ENCODE assay signal across 1 cellular context in the genomic region with DNA sequence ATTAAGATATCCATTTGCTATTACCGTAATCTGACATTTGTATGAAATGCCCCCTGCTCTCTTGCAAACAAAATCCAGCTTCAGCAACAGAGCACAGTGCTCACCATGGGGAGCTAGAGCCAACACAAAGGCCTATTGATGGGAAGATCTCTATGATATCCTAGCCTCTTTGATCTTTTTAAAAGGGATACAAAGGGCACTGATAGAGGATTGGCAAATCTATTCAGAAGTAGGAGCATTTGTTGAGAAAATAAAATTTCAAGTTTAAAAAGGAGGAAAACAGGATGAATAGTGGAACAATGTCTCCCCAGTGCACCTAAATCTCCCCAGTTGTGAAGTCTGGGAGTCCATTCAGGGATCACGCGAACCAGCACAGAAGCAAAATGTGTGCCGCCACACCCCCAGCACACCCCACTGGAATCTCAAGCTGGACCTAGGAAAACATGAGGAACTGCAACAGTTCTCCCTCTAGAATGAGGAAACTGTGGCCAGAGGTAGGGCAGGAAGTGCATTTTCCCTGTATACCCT.
TF ChIP-seq lines count a peak whose summit lies in the region.

No MANE protein-coding gene starts in this region.

TF ChIP-seq in HepG2, 621 proteins besides CTCF, POLR2A, EP300 and RAD21 (continued from another document and continues in another):
- TF ChIP-seq SOX5 (CRISPR knock-in tag; IDR thresholded peaks at IDR 0.05; ENCODE audit: borderline replicate concordance) (peak; percentile 87; the same call in 1 of the 2 replicates), ZNF660 (CRISPR knock-in tag; IDR thresholded peaks at IDR 0.05; ENCODE audit: borderline replicate concordance, low read depth) (no peak), NRL (CRISPR knock-in tag; IDR thresholded peaks at IDR 0.05; ENCODE audit: borderline replicate concordance) (no peak), MZF1 (CRISPR knock-in tag; IDR thresholded peaks at IDR 0.05; ENCODE audit: borderline replicate concordance) (no peak), GTF2F1 (IDR thresholded peaks at IDR 0.05; ENCODE audit: low read length) (no peak), PPARG (CRISPR knock-in tag; conservative IDR thresholded peaks at IDR 0.05) (peak; percentile 80), SCMH1 (CRISPR knock-in tag; IDR thresholded peaks at IDR 0.05; ENCODE audit: borderline replicate concordance) (no peak), ZNF501 (CRISPR knock-in tag; IDR thresholded peaks at IDR 0.05) (peak; percentile 30; the same call in 1 of the 2 replicates), ZNF326 (CRISPR knock-in tag; IDR thresholded peaks at IDR 0.05; ENCODE audit: borderline replicate concordance) (no peak), ZNF850 (CRISPR knock-in tag; conservative IDR thresholded peaks at IDR 0.05) (no peak), TEAD3 (CRISPR knock-in tag; optimal IDR thresholded peaks at IDR 0.05; ENCODE audit: borderline replicate concordance) (peak; percentile 74), MYC (CRISPR knock-in tag; IDR thresholded peaks at IDR 0.05; ENCODE audit: borderline replicate concordance) (peak; percentile 59; the same call in 1 of the 2 replicates), SALL1 (CRISPR knock-in tag; IDR thresholded peaks at IDR 0.05) (peak; percentile 70), ZNF441 (CRISPR knock-in tag; IDR thresholded peaks at IDR 0.05; ENCODE audit: borderline replicate concordance) (no peak), ZNF12 (CRISPR knock-in tag; IDR thresholded peaks at IDR 0.05) (no peak), ZNF230 (CRISPR knock-in tag; IDR thresholded peaks at IDR 0.05) (no peak), CBX5 (CRISPR knock-in tag; IDR thresholded peaks at IDR 0.05; ENCODE audit: borderline replicate concordance) (no peak), SP2 (CRISPR knock-in tag; IDR thresholded peaks at IDR 0.05) (no peak), ZNF3 (CRISPR knock-in tag; IDR thresholded peaks at IDR 0.05) (no peak), SNAPC2 (CRISPR knock-in tag; IDR thresholded peaks at IDR 0.05) (0 out of 2 replicates have a peak, but pooled peaks have one; percentile 53), RCOR2 (CRISPR knock-in tag; IDR thresholded peaks at IDR 0.05) (peak; percentile 19; the same call in 1 of the 2 replicates), ZNF792 (CRISPR knock-in tag; IDR thresholded peaks at IDR 0.05) (no peak), FOXJ3 (CRISPR knock-in tag; IDR thresholded peaks at IDR 0.05; ENCODE audit: borderline replicate concordance) (peak; percentile 44; the same call in 1 of the 2 replicates), ZNF546 (CRISPR knock-in tag; conservative IDR thresholded peaks at IDR 0.05) (no peak), PITX1 (CRISPR knock-in tag; IDR thresholded peaks at IDR 0.05) (peak; percentile 45; the same call in 1 of the 2 replicates), TAF15 (IDR thresholded peaks at IDR 0.05; ENCODE audit: low read depth, low read length, poor library complexity, severe bottlenecking) (no peak), ZFP82 (CRISPR knock-in tag; IDR thresholded peaks at IDR 0.05; ENCODE audit: borderline replicate concordance) (no peak), GFI1 (CRISPR knock-in tag; IDR thresholded peaks at IDR 0.05; ENCODE audit: borderline replicate concordance) (peak; percentile 70), THAP11 (CRISPR knock-in tag; IDR thresholded peaks at IDR 0.05) (no peak), NFRKB (IDR thresholded peaks at IDR 0.05) (no peak), ZNF235 (CRISPR knock-in tag; IDR thresholded peaks at IDR 0.05; ENCODE audit: borderline replicate concordance) (no peak), ZBTB38 (CRISPR knock-in tag; IDR thresholded peaks at IDR 0.05) (no peak), REPIN1 (CRISPR knock-in tag; IDR thresholded peaks at IDR 0.05; ENCODE audit: borderline replicate concordance, low read depth) (peak; percentile 43; the same call in 1 of the 2 replicates), CEBPB (IDR thresholded peaks at IDR 0.05; ENCODE audit: borderline replicate concordance, low read depth, low read length) (peak; percentile 45; the same call in 1 of the 2 replicates), ATF7-NPFF (CRISPR knock-in tag; IDR thresholded peaks at IDR 0.05; ENCODE audit: low read depth) (no peak), RXRB (CRISPR knock-in tag; IDR thresholded peaks at IDR 0.05; ENCODE audit: borderline replicate concordance) (peak; percentile 35; the same call in 1 of the 2 replicates)
- TF ChIP-seq, protein P1, sequence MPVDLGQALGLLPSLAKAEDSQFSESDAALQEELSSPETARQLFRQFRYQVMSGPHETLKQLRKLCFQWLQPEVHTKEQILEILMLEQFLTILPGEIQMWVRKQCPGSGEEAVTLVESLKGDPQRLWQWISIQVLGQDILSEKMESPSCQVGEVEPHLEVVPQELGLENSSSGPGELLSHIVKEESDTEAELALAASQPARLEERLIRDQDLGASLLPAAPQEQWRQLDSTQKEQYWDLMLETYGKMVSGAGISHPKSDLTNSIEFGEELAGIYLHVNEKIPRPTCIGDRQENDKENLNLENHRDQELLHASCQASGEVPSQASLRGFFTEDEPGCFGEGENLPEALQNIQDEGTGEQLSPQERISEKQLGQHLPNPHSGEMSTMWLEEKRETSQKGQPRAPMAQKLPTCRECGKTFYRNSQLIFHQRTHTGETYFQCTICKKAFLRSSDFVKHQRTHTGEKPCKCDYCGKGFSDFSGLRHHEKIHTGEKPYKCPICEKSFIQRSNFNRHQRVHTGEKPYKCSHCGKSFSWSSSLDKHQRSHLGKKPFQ (CRISPR knock-in tag; IDR thresholded peaks at IDR 0.05; ENCODE audit: insufficient replicate concordance) = no peak
- TF ChIP-seq, protein P2, sequence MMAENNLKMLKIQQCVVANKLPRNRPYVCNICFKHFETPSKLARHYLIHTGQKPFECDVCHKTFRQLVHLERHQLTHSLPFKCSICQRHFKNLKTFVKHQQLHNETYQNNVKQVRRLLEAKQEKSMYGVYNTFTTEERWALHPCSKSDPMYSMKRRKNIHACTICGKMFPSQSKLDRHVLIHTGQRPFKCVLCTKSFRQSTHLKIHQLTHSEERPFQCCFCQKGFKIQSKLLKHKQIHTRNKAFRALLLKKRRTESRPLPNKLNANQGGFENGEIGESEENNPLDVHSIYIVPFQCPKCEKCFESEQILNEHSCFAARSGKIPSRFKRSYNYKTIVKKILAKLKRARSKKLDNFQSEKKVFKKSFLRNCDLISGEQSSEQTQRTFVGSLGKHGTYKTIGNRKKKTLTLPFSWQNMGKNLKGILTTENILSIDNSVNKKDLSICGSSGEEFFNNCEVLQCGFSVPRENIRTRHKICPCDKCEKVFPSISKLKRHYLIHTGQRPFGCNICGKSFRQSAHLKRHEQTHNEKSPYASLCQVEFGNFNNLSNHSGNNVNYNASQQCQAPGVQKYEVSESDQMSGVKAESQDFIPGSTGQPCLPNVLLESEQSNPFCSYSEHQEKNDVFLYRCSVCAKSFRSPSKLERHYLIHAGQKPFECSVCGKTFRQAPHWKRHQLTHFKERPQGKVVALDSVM (CRISPR knock-in tag; IDR thresholded peaks at IDR 0.05) = no peak
- TF ChIP-seq, protein P3, sequence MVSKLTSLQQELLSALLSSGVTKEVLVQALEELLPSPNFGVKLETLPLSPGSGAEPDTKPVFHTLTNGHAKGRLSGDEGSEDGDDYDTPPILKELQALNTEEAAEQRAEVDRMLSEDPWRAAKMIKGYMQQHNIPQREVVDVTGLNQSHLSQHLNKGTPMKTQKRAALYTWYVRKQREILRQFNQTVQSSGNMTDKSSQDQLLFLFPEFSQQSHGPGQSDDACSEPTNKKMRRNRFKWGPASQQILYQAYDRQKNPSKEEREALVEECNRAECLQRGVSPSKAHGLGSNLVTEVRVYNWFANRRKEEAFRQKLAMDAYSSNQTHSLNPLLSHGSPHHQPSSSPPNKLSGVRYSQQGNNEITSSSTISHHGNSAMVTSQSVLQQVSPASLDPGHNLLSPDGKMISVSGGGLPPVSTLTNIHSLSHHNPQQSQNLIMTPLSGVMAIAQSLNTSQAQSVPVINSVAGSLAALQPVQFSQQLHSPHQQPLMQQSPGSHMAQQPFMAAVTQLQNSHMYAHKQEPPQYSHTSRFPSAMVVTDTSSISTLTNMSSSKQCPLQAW (CRISPR knock-in tag; IDR thresholded peaks at IDR 0.05) = peak; percentile 58; the same call in 1 of the 2 replicates
- TF ChIP-seq, protein P4, sequence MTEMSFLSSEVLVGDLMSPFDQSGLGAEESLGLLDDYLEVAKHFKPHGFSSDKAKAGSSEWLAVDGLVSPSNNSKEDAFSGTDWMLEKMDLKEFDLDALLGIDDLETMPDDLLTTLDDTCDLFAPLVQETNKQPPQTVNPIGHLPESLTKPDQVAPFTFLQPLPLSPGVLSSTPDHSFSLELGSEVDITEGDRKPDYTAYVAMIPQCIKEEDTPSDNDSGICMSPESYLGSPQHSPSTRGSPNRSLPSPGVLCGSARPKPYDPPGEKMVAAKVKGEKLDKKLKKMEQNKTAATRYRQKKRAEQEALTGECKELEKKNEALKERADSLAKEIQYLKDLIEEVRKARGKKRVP (CRISPR knock-in tag; IDR thresholded peaks at IDR 0.05) = no peak
- TF ChIP-seq, protein P5, sequence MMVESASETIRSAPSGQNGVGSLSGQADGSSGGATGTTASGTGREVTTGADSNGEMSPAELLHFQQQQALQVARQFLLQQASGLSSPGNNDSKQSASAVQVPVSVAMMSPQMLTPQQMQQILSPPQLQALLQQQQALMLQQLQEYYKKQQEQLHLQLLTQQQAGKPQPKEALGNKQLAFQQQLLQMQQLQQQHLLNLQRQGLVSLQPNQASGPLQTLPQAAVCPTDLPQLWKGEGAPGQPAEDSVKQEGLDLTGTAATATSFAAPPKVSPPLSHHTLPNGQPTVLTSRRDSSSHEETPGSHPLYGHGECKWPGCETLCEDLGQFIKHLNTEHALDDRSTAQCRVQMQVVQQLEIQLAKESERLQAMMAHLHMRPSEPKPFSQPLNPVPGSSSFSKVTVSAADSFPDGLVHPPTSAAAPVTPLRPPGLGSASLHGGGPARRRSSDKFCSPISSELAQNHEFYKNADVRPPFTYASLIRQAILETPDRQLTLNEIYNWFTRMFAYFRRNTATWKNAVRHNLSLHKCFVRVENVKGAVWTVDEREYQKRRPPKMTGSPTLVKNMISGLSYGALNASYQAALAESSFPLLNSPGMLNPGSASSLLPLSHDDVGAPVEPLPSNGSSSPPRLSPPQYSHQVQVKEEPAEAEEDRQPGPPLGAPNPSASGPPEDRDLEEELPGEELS (CRISPR knock-in tag; IDR thresholded peaks at IDR 0.05) = peak; percentile 65; the same call in 1 of the 2 replicates
- TF ChIP-seq, protein P6, sequence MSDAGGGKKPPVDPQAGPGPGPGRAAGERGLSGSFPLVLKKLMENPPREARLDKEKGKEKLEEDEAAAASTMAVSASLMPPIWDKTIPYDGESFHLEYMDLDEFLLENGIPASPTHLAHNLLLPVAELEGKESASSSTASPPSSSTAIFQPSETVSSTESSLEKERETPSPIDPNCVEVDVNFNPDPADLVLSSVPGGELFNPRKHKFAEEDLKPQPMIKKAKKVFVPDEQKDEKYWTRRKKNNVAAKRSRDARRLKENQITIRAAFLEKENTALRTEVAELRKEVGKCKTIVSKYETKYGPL (CRISPR knock-in tag; IDR thresholded peaks at IDR 0.05) = no peak
- TF ChIP-seq, protein P7, sequence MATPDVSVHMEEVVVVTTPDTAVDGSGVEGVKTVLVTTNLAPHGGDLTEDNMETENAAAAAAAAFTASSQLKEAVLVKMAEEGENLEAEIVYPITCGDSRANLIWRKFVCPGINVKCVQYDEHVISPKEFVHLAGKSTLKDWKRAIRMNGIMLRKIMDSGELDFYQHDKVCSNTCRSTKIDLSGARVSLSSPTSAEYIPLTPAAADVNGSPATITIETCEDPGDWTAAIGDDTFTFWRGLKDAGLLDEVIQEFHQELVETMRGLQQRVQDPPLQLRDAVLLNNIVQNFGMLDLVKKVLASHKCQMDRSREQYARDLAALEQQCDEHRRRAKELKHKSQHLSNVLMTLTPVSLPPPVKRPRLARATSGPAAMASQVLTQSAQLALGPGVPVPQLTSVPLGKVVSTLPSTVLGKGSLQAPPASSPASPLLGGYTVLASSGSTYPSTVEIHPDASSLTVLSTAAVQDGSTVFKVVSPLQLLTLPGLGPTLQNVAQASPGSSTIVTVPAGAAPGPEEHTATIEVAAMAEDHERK (CRISPR knock-in tag; IDR thresholded peaks at IDR 0.05; ENCODE audit: low read depth) = no peak
- TF ChIP-seq, protein P8, sequence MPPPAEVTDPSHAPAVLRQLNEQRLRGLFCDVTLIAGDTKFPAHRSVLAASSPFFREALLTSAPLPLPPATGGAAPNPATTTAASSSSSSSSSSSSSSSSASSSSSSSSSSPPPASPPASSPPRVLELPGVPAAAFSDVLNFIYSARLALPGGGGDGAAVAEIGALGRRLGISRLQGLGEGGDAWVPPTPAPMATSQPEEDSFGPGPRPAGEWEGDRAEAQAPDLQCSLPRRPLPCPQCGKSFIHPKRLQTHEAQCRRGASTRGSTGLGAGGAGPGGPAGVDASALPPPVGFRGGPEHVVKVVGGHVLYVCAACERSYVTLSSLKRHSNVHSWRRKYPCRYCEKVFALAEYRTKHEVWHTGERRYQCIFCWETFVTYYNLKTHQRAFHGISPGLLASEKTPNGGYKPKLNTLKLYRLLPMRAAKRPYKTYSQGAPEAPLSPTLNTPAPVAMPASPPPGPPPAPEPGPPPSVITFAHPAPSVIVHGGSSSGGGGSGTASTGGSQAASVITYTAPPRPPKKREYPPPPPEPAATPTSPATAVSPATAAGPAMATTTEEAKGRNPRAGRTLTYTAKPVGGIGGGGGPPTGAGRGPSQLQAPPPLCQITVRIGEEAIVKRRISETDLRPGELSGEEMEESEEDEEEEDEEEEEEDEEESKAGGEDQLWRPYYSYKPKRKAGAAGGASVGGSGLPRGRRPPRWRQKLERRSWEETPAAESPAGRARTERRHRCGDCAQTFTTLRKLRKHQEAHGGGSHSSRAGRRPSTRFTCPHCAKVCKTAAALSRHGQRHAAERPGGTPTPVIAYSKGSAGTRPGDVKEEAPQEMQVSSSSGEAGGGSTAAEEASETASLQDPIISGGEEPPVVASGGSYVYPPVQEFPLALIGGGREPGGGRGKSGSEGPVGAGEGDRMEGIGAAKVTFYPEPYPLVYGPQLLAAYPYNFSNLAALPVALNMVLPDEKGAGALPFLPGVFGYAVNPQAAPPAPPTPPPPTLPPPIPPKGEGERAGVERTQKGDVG (CRISPR knock-in tag; IDR thresholded peaks at IDR 0.05; ENCODE audit: borderline replicate concordance) = no peak
- TF ChIP-seq, protein P9, sequence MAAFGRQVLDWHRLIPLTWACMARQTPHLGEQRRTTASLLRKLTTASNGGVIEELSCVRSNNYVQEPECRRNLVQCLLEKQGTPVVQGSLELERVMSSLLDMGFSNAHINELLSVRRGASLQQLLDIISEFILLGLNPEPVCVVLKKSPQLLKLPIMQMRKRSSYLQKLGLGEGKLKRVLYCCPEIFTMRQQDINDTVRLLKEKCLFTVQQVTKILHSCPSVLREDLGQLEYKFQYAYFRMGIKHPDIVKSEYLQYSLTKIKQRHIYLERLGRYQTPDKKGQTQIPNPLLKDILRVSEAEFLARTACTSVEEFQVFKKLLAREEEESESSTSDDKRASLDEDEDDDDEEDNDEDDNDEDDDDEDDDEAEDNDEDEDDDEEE (CRISPR knock-in tag; IDR thresholded peaks at IDR 0.05) = no peak
- TF ChIP-seq, protein P10, sequence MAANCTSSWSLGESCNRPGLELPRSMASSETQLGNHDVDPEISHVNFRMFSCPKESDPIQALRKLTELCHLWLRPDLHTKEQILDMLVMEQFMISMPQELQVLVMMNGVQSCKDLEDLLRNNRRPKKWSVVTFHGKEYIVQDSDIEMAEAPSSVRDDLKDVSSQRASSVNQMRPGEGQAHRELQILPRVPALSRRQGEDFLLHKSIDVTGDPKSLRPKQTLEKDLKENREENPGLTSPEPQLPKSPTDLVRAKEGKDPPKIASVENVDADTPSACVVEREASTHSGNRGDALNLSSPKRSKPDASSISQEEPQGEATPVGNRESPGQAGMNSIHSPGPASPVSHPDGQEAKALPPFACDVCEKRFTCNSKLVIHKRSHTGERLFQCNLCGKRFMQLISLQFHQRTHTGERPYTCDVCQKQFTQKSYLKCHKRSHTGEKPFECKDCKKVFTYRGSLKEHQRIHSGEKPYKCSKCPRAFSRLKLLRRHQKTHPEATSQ (CRISPR knock-in tag; IDR thresholded peaks at IDR 0.05; ENCODE audit: borderline replicate concordance) = peak; percentile 65; the same call in 1 of the 2 replicates
